In the genomic region with DNA sequence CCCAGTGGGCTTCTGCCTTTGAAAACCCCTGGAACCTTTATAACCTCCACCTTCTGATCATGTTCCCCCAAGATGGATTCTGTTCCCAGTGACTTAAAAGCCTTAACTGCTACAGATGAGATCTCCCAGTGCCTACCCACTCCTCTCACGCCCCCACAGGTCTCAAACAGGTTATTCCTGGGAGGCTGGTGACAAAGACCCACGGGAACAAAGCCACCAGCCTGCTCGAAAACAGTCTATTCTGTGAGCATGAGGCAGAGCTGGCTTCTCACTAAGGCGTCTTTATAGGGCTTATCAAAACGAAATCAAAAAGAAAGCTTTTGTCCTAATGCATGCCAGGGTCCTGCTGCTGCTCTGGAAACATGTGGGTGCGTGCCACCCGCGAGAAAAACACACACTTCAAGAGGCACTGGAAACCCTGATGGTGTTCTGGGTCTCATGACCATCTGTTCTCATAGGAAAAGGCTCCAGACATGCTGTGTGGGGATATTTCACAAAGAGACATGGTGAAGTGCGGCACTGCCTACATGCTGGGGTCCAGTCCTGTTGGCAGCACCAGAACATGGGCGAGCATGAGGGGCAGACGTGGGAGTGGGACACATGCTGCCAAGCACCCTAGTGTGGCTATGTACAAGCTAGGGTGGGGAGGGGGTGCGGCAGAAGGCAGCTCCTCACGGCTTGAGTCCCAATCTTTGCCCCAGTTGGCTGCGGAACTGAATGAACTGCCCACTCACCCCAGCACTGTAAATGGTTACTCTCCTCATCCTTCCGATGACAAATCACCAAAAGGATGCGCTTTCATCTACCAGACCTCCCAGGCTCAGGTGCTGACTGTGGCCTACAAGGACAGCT, we compare ENCODE assay signal across 8 cellular contexts. TPM values are rescaled to one million over a fixed set of nuclear protein-coding genes. Genes with fewer than 3 reads are reported as not detected.
DNase-seq lines count a peak whose midpoint lies in the region; ATAC-seq lines count a peak whose summit lies in the region.

No MANE protein-coding gene starts in this region.

- peak; percentile 46 for DNase-seq in activated CD4-positive, alpha-beta T cell treated with anti-CD3 and anti-CD28 coated beads for 36 hours
- DNase-seq in activated CD4-positive, alpha-beta T cell treated with anti-CD3 and anti-CD28 coated beads, Interleukin-2, amount 50 U/mL, for 4 hours, result no peak
- DNase-seq in activated T-helper 2 cell treated with anti-CD3 and anti-CD28 coated beads, Interferon-gamma antibody, Interleukin-2, Interleukin-4, amounts not matched to agents 10 μg/mL and 5 μg/mL and 100 μg/mL, durations not matched to agents 14 hours and 24 hours and 36 hours (ENCODE audit: low spot score), result no peak
- DNase-seq in OCI-M1 (lab: John Stamatoyannopoulos, UW) (no peak), T1000 (lab: John Stamatoyannopoulos, UW) (no peak)
- no peak for DNase-seq in stimulated activated naive CD4-positive, alpha-beta T cell (lab: John Stamatoyannopoulos, UW)

- H3K27me3 ChIP-seq in stomach smooth muscle (ENCODE audit: control insufficient read depth in 1 of 2, insufficient read depth in 2 of 2, low read length in 2 of 2), result no peaks in the 10 kb centered on the region

- H3K27ac ChIP-seq in stomach smooth muscle (ENCODE audit: low read length), result no peak overlapping the region

- peaks cover 66% of the 10 kb centered on the region for H3K4me1 Mint-ChIP-seq in activated CD4-positive, alpha-beta T cell treated with anti-CD3 and anti-CD28 coated beads for 36 hours
- H3K4me1 Mint-ChIP-seq in activated T-helper 2 cell treated with anti-CD3 and anti-CD28 coated beads, Interferon-gamma antibody, Interleukin-2, Interleukin-4, amounts not matched to agents 10 μg/mL and 5 μg/mL and 100 μg/mL, durations not matched to agents 14 hours and 24 hours and 36 hours (ENCODE audit: low read depth), result peaks cover 62% of the 10 kb centered on the region

- H3K36me3 ChIP-seq in stomach smooth muscle (ENCODE audit: control insufficient read depth in 2 of 2, insufficient read depth in 2 of 2, low read length in 2 of 2), result peaks cover 6 to 7% of the 10 kb centered on the region in 2 donors

- H3K27me3 Mint-ChIP-seq in activated CD4-positive, alpha-beta T cell treated with anti-CD3 and anti-CD28 coated beads for 36 hours, result no peaks in the 10 kb centered on the region
- H3K27me3 Mint-ChIP-seq in activated T-helper 2 cell treated with anti-CD3 and anti-CD28 coated beads, Interferon-gamma antibody, Interleukin-2, Interleukin-4, amounts not matched to agents 10 μg/mL and 5 μg/mL and 100 μg/mL, durations not matched to agents 14 hours and 24 hours and 36 hours (ENCODE audit: low read depth), result peaks cover 12% of the 10 kb centered on the region

- H3K9ac ChIP-seq in stomach smooth muscle (ENCODE audit: low read length in 2 of 2), result peak overlapping the region; percentile 5 to 56

- peaks cover 42% of the 10 kb centered on the region for H3K36me3 Mint-ChIP-seq in activated CD4-positive, alpha-beta T cell treated with anti-CD3 and anti-CD28 coated beads for 36 hours (ENCODE audit: low read depth)
- peaks cover 54% of the 10 kb centered on the region for H3K36me3 Mint-ChIP-seq in activated T-helper 2 cell treated with anti-CD3 and anti-CD28 coated beads, Interferon-gamma antibody, Interleukin-2, Interleukin-4, amounts not matched to agents 10 μg/mL and 5 μg/mL and 100 μg/mL, durations not matched to agents 14 hours and 24 hours and 36 hours (ENCODE audit: low read depth)

- peak; percentile 16 for ATAC-seq in activated CD4-positive, alpha-beta T cell treated with anti-CD3 and anti-CD28 coated beads for 36 hours

- H3K9me3 Mint-ChIP-seq in activated CD4-positive, alpha-beta T cell treated with anti-CD3 and anti-CD28 coated beads for 36 hours (ENCODE audit: low read depth), result no peaks in the 10 kb centered on the region
- no peaks in the 10 kb centered on the region for H3K9me3 Mint-ChIP-seq in activated T-helper 2 cell treated with anti-CD3 and anti-CD28 coated beads, Interferon-gamma antibody, Interleukin-2, Interleukin-4, amounts not matched to agents 10 μg/mL and 5 μg/mL and 100 μg/mL, durations not matched to agents 14 hours and 24 hours and 36 hours

- no peaks in the 10 kb centered on the region for H3K9me3 ChIP-seq in iPS-18c (ENCODE audit: control insufficient read depth, insufficient read depth, low read length)
- H3K9me3 ChIP-seq in stomach smooth muscle (ENCODE audit: control insufficient read depth in 2 of 2, low read length in 2 of 2), result no peaks in the 10 kb centered on the region

- CTCF ChIA-PET in activated CD4-positive, alpha-beta T cell treated with anti-CD3 and anti-CD28 coated beads for 36 hours (lab: Charles Lee), result interaction anchor here (0.6 to 2.3 kb wide), 10 partner anchors 9 to 271 kb away, joined by 3 to 8 read pairs (median 4); no protein-coding TSS in a partner anchor

- H3K4me3 ChIP-seq in iPS-18c (ENCODE audit: insufficient read depth, low read depth, low read length) (peak overlapping the region; percentile 65), stomach smooth muscle (ENCODE audit: low read length in 2 of 2) (peak overlapping the region in 1 of 2 donors; percentile 93)

- peak overlapping the region; percentile 93 for H3K4me3 Mint-ChIP-seq in activated CD4-positive, alpha-beta T cell treated with anti-CD3 and anti-CD28 coated beads for 36 hours
- H3K4me3 Mint-ChIP-seq in activated T-helper 2 cell treated with anti-CD3 and anti-CD28 coated beads, Interferon-gamma antibody, Interleukin-2, Interleukin-4, amounts not matched to agents 10 μg/mL and 5 μg/mL and 100 μg/mL, durations not matched to agents 14 hours and 24 hours and 36 hours (ENCODE audit: low read depth), result peak overlapping the region; percentile 88

- intact Hi-C loops in activated CD4-positive, alpha-beta T cell treated with anti-CD3 and anti-CD28 coated beads for 36 hours (cut with DNase I, micrococcal nuclease), result loop anchor here (2.0 to 5.0 kb wide), 4 partner anchors 14 to 558 kb away; a partner anchor contains a TSS
- intact Hi-C loops in activated T-helper 2 cell treated with anti-CD3 and anti-CD28 coated beads, Interferon-gamma antibody, Interleukin-2, Interleukin-4, amounts not matched to agents 10 μg/mL and 5 μg/mL and 100 μg/mL, durations not matched to agents 14 hours and 24 hours and 36 hours (cut with micrococcal nuclease), result loop anchor here (1.0 kb wide), 1 partner anchor 12 kb away; no protein-coding TSS in a partner anchor

- peaks cover 48% of the 10 kb centered on the region for H3K4me1 ChIP-seq in stomach smooth muscle (ENCODE audit: control insufficient read depth, insufficient read depth, low read length)

- POLR2A ChIA-PET in activated CD4-positive, alpha-beta T cell treated with anti-CD3 and anti-CD28 coated beads for 36 hours (lab: Charles Lee), result interaction anchor here (0.6 to 3.0 kb wide), 5 partner anchors 9 to 65 kb away, joined by 3 to 15 read pairs (median 7); no protein-coding TSS in a partner anchor

- H3K27ac Mint-ChIP-seq in activated CD4-positive, alpha-beta T cell treated with anti-CD3 and anti-CD28 coated beads for 36 hours, result peak overlapping the region; percentile 89
- H3K27ac Mint-ChIP-seq in activated T-helper 2 cell treated with anti-CD3 and anti-CD28 coated beads, Interferon-gamma antibody, Interleukin-2, Interleukin-4, amounts not matched to agents 10 μg/mL and 5 μg/mL and 100 μg/mL, durations not matched to agents 14 hours and 24 hours and 36 hours, result peak overlapping the region; percentile 78

RNA-seq across cellular contexts. Expression of a gene that starts 2.1 kb away (rescaled TPM):
- 100 to 1,000 TPM; 265 to 316 TPM for total RNA-seq in activated CD4-positive, alpha-beta T cell treated with anti-CD3 and anti-CD28 coated beads for 36 hours
- total RNA-seq in activated T-helper 2 cell treated with anti-CD3 and anti-CD28 coated beads, Interferon-gamma antibody, Interleukin-2, Interleukin-4, amounts not matched to agents 10 μg/mL and 5 μg/mL and 100 μg/mL, durations not matched to agents 14 hours and 24 hours and 36 hours, result 320 and 330 TPM in 2 replicates
